ENCODE assay signal across 2 cellular contexts in genomic region chr17:80187493-80187892, GRCh38.
TF ChIP-seq lines count a peak whose summit lies in the region.

No MANE protein-coding gene starts in this region.

TF ChIP-seq in HCT116, 20 proteins besides CTCF, POLR2A, EP300 and RAD21:
- TF ChIP-seq SRF (IDR thresholded peaks at IDR 0.05; ENCODE audit: low read depth) (no peak), EGR1 (IDR thresholded peaks at IDR 0.05; ENCODE audit: low read depth) (no peak), ZBTB33 (IDR thresholded peaks at IDR 0.05; ENCODE audit: extremely low read depth, insufficient replicate concordance, low read length) (no peak), ZFX (IDR thresholded peaks at IDR 0.05) (no peak), FOSL1 (IDR thresholded peaks at IDR 0.05; ENCODE audit: low read depth) (no peak)

TF ChIP-seq in HepG2, 621 proteins besides CTCF, POLR2A, EP300 and RAD21:
- peak; percentile 69; the same call in 1 of the 2 replicates for TF ChIP-seq MTF2 (CRISPR knock-in tag; IDR thresholded peaks at IDR 0.05; ENCODE audit: borderline replicate concordance)
- TF ChIP-seq ZBTB40 (IDR thresholded peaks at IDR 0.05): no peak
- 0 out of 2 replicates have a peak, but pooled peaks have one; percentile 34 for TF ChIP-seq ZBTB40 (CRISPR knock-in tag; IDR thresholded peaks at IDR 0.05)
- 0 out of 2 replicates have a peak, but pooled peaks have one; percentile 34 for TF ChIP-seq MXD3 (CRISPR knock-in tag; IDR thresholded peaks at IDR 0.05)
- no peak for TF ChIP-seq ZNF713 (CRISPR knock-in tag; IDR thresholded peaks at IDR 0.05)
- peak; percentile 45; the same call in 1 of the 2 replicates for TF ChIP-seq SAP130 (CRISPR knock-in tag; IDR thresholded peaks at IDR 0.05; ENCODE audit: low read depth)
- TF ChIP-seq ZNF687 (CRISPR knock-in tag; IDR thresholded peaks at IDR 0.05): peak; percentile 44
- TF ChIP-seq ZNF670 (CRISPR knock-in tag; IDR thresholded peaks at IDR 0.05; ENCODE audit: borderline replicate concordance): no peak
- TF ChIP-seq ZNF777 (CRISPR knock-in tag; IDR thresholded peaks at IDR 0.05): peak; percentile 68
- 0 out of 2 replicates have a peak, but pooled peaks have one; percentile 39 for TF ChIP-seq ZNF563 (CRISPR knock-in tag; IDR thresholded peaks at IDR 0.05)
- TF ChIP-seq FOXC1 (CRISPR knock-in tag; IDR thresholded peaks at IDR 0.05; ENCODE audit: borderline replicate concordance): 0 out of 2 replicates have a peak, but pooled peaks have one; percentile 41
- TF ChIP-seq RELA (CRISPR knock-in tag; IDR thresholded peaks at IDR 0.05): 0 out of 2 replicates have a peak, but pooled peaks have one; percentile 34
- TF ChIP-seq ZNF768 (CRISPR knock-in tag; IDR thresholded peaks at IDR 0.05): peak; percentile 15; the same call in 1 of the 2 replicates
- no peak for TF ChIP-seq MAF1 (CRISPR knock-in tag; IDR thresholded peaks at IDR 0.05; ENCODE audit: borderline replicate concordance)
- peak; percentile 92; the same call in 1 of the 2 replicates for TF ChIP-seq EZH2 (conservative IDR thresholded peaks at IDR 0.05; ENCODE audit: low read depth, low read length)
- TF ChIP-seq ZNF792 (CRISPR knock-in tag; IDR thresholded peaks at IDR 0.05): no peak
- 0 out of 2 replicates have a peak, but pooled peaks have one; percentile 27 for TF ChIP-seq CSRNP1 (CRISPR knock-in tag; IDR thresholded peaks at IDR 0.05)
- 0 out of 2 replicates have a peak, but pooled peaks have one; percentile 53 for TF ChIP-seq IKZF5 (CRISPR knock-in tag; IDR thresholded peaks at IDR 0.05)
- peak; percentile 26; the same call in 1 of the 2 replicates for TF ChIP-seq NRL (CRISPR knock-in tag; IDR thresholded peaks at IDR 0.05; ENCODE audit: borderline replicate concordance)
- TF ChIP-seq THAP7 (CRISPR knock-in tag; IDR thresholded peaks at IDR 0.05): peak; percentile 27; the same call in 1 of the 2 replicates
- TF ChIP-seq ZKSCAN1 (IDR thresholded peaks at IDR 0.05; ENCODE audit: low read length): no peak
- no peak for TF ChIP-seq PRDM10 (CRISPR knock-in tag; IDR thresholded peaks at IDR 0.05; ENCODE audit: low read depth)
- TF ChIP-seq GABPB1 (CRISPR knock-in tag; IDR thresholded peaks at IDR 0.05): peak; percentile 18; the same call in 1 of the 2 replicates
- TF ChIP-seq ZNF263 (CRISPR knock-in tag; IDR thresholded peaks at IDR 0.05): 0 out of 2 replicates have a peak, but pooled peaks have one; percentile 20
- 0 out of 2 replicates have a peak, but pooled peaks have one; percentile 54 for TF ChIP-seq ZNF274 (CRISPR knock-in tag; IDR thresholded peaks at IDR 0.05)
